1 cellular context compared by ENCODE assay signal in genomic region chr6:32860674-32861073, GRCh38.
TF ChIP-seq lines count a peak whose summit lies in the region.

No MANE protein-coding gene starts in this region.

TF ChIP-seq in GM12878, 131 proteins besides CTCF, POLR2A, EP300 and RAD21:
- TF ChIP-seq PBX3 (IDR thresholded peaks at IDR 0.05; ENCODE audit: insufficient replicate concordance, low read depth, low read length) (peak; percentile 30), HCFC1 (IDR thresholded peaks at IDR 0.05; ENCODE audit: low read length) (no peak), ATF2 (IDR thresholded peaks at IDR 0.05; ENCODE audit: low read length) (no peak), IKZF1 (conservative IDR thresholded peaks at IDR 0.05) (no peak), SREBF1 (IDR thresholded peaks at IDR 0.05; ENCODE audit: low read length) (no peak), BMI1 (IDR thresholded peaks at IDR 0.05; ENCODE audit: borderline replicate concordance) (no peak), RBBP5 (conservative IDR thresholded peaks at IDR 0.05) (no peak), PKNOX1 (IDR thresholded peaks at IDR 0.05) (peak; percentile 85), ZNF207 (IDR thresholded peaks at IDR 0.05; ENCODE audit: borderline replicate concordance) (no peak), NRF1 (conservative IDR thresholded peaks at IDR 0.05; ENCODE audit: low read depth, low read length) (no peak)
